In the genomic region with DNA sequence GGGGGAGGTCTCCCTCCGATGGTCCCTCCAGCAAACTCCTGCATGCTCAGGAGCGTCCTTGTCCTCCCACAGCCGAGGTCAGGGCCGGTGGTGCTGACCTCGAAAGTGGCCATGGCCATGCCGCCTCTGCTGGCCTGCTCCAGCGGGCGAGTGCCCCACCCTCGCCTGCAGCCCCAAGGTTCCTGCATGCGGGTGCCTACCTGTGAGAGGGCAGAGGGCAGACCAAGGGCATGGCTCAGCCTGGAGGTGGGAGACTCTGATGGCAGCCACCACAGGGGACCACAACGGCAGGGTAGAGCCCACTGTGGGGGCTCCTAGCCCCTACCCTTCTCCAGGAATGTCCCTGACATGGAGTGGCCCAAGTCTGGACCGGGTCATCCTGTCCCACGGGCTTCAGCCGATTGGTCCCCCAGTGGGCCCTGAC, we compare ENCODE assay signal across 1 cellular context.
TF ChIP-seq lines count a peak whose summit lies in the region.

No MANE protein-coding gene starts in this region.

TF ChIP-seq in GM23338, 12 proteins besides CTCF, POLR2A, EP300 and RAD21:
- no peak for TF ChIP-seq EZH2 (IDR thresholded peaks at IDR 0.05; ENCODE audit: low read depth, unreplicated experiment)
- no peak for TF ChIP-seq POLR2AphosphoS5 (IDR thresholded peaks at IDR 0.05; ENCODE audit: low read depth)
- TF ChIP-seq ZNF331 (CRISPR knock-in tag; IDR thresholded peaks at IDR 0.05; ENCODE audit: low read depth) = no peak
- TF ChIP-seq, protein P1, sequence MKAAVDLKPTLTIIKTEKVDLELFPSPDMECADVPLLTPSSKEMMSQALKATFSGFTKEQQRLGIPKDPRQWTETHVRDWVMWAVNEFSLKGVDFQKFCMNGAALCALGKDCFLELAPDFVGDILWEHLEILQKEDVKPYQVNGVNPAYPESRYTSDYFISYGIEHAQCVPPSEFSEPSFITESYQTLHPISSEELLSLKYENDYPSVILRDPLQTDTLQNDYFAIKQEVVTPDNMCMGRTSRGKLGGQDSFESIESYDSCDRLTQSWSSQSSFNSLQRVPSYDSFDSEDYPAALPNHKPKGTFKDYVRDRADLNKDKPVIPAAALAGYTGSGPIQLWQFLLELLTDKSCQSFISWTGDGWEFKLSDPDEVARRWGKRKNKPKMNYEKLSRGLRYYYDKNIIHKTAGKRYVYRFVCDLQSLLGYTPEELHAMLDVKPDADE (IDR thresholded peaks at IDR 0.05) = no peak
